Comparison of ENCODE assay signal across 1 cellular context in genomic region chr5:112976432-112977309, GRCh38.
TF ChIP-seq lines count a peak whose summit lies in the region.

Gene DCP2 (plus strand): TSS chr5:112976798. CDS start chr5:112976934, 136 bp downstream.

TF ChIP-seq in HepG2, 621 proteins besides CTCF, POLR2A, EP300 and RAD21 (continued from another document and continues in another):
- no peak for TF ChIP-seq ZNF644 (CRISPR knock-in tag; IDR thresholded peaks at IDR 0.05; ENCODE audit: low read depth)
- no peak for TF ChIP-seq ARID2 (CRISPR knock-in tag; IDR thresholded peaks at IDR 0.05; ENCODE audit: borderline replicate concordance)
- TF ChIP-seq ZNF256 (CRISPR knock-in tag; conservative IDR thresholded peaks at IDR 0.05): no peak
- peak; percentile 46 for TF ChIP-seq MED1 (CRISPR knock-in tag; IDR thresholded peaks at IDR 0.05)
- TF ChIP-seq KDM6A (CRISPR knock-in tag; IDR thresholded peaks at IDR 0.05; ENCODE audit: low read depth): no peak
- TF ChIP-seq SMYD3 (CRISPR knock-in tag; IDR thresholded peaks at IDR 0.05): no peak
- TF ChIP-seq ZNF660 (CRISPR knock-in tag; IDR thresholded peaks at IDR 0.05; ENCODE audit: borderline replicate concordance, low read depth): no peak
- TF ChIP-seq CHCHD3 (CRISPR knock-in tag; IDR thresholded peaks at IDR 0.05): no peak
- no peak for TF ChIP-seq CEBPZ (IDR thresholded peaks at IDR 0.05; ENCODE audit: low read length)
- TF ChIP-seq NCOA1 (CRISPR knock-in tag; IDR thresholded peaks at IDR 0.05): no peak
- TF ChIP-seq ZSCAN21 (CRISPR knock-in tag; IDR thresholded peaks at IDR 0.05; ENCODE audit: borderline replicate concordance): no peak
- TF ChIP-seq CBFB (CRISPR knock-in tag; IDR thresholded peaks at IDR 0.05): no peak
- TF ChIP-seq RFX1 (IDR thresholded peaks at IDR 0.05): no peak
- no peak for TF ChIP-seq TRIM24 (CRISPR knock-in tag; IDR thresholded peaks at IDR 0.05)
- TF ChIP-seq CERS6 (CRISPR knock-in tag; IDR thresholded peaks at IDR 0.05): no peak
- peak; percentile 32; the same call in 1 of the 2 replicates for TF ChIP-seq FOSL2 (CRISPR knock-in tag; IDR thresholded peaks at IDR 0.05)
- TF ChIP-seq ZMYM3 (CRISPR knock-in tag; IDR thresholded peaks at IDR 0.05): no peak
- TF ChIP-seq ZBED4 (CRISPR knock-in tag; IDR thresholded peaks at IDR 0.05; ENCODE audit: borderline replicate concordance): peak; percentile 65
- peak; percentile 89 for TF ChIP-seq GATAD1 (CRISPR knock-in tag; IDR thresholded peaks at IDR 0.05)
- no peak; the same call in 1 of the 2 replicates for TF ChIP-seq MXD3 (CRISPR knock-in tag; IDR thresholded peaks at IDR 0.05)
- TF ChIP-seq SP5 (CRISPR knock-in tag; IDR thresholded peaks at IDR 0.05; ENCODE audit: borderline replicate concordance, low read depth): 0 out of 2 replicates have a peak, but pooled peaks have one; percentile 64
- TF ChIP-seq SAFB2 (CRISPR knock-in tag; IDR thresholded peaks at IDR 0.05; ENCODE audit: borderline replicate concordance, low read depth): no peak; the same call in 1 of the 2 replicates
- TF ChIP-seq NFYC (CRISPR knock-in tag; IDR thresholded peaks at IDR 0.05): peak; percentile 98
- no peak for TF ChIP-seq CSRNP1 (CRISPR knock-in tag; IDR thresholded peaks at IDR 0.05)
- TF ChIP-seq ZNF670 (CRISPR knock-in tag; IDR thresholded peaks at IDR 0.05; ENCODE audit: borderline replicate concordance): peak; percentile 54; the same call in 1 of the 2 replicates
- no peak for TF ChIP-seq ZNF512B (CRISPR knock-in tag; IDR thresholded peaks at IDR 0.05; ENCODE audit: borderline replicate concordance)
- TF ChIP-seq ADNP (CRISPR knock-in tag; IDR thresholded peaks at IDR 0.05): no peak
- no peak for TF ChIP-seq MAZ (IDR thresholded peaks at IDR 0.05; ENCODE audit: borderline replicate concordance, low read depth, low read length)
- peak; percentile 60 for TF ChIP-seq MAZ (CRISPR knock-in tag; IDR thresholded peaks at IDR 0.05; ENCODE audit: low read depth)
- no peak for TF ChIP-seq REXO4 (CRISPR knock-in tag; IDR thresholded peaks at IDR 0.05; ENCODE audit: borderline replicate concordance)
- no peak for TF ChIP-seq NONO (IDR thresholded peaks at IDR 0.05)
- peak; percentile 53; the same call in 1 of the 2 replicates for TF ChIP-seq NONO (CRISPR knock-in tag; conservative IDR thresholded peaks at IDR 0.05)
- TF ChIP-seq ZNF841 (CRISPR knock-in tag; IDR thresholded peaks at IDR 0.05; ENCODE audit: borderline replicate concordance): 0 out of 2 replicates have a peak, but pooled peaks have one; percentile 56
- peak; percentile 32 for TF ChIP-seq AGO1 (IDR thresholded peaks at IDR 0.05; ENCODE audit: low read depth, low read length, poor library complexity, severe bottlenecking)
- no peak for TF ChIP-seq ZNF510 (CRISPR knock-in tag; IDR thresholded peaks at IDR 0.05; ENCODE audit: low read depth)
- no peak for TF ChIP-seq ZNF234 (CRISPR knock-in tag; conservative IDR thresholded peaks at IDR 0.05)
- peak; percentile 85; the same call in 1 of the 2 replicates for TF ChIP-seq ZNF879 (CRISPR knock-in tag; IDR thresholded peaks at IDR 0.05)
- TF ChIP-seq TEAD2 (CRISPR knock-in tag; IDR thresholded peaks at IDR 0.05): no peak
- no peak for TF ChIP-seq ZNF549 (CRISPR knock-in tag; IDR thresholded peaks at IDR 0.05)
- TF ChIP-seq DPF2 (CRISPR knock-in tag; IDR thresholded peaks at IDR 0.05; ENCODE audit: borderline replicate concordance, low read depth): no peak
- no peak for TF ChIP-seq NFIC (IDR thresholded peaks at IDR 0.05; ENCODE audit: low read length)
- TF ChIP-seq HNRNPL (IDR thresholded peaks at IDR 0.05; ENCODE audit: low read depth, low read length): no peak
- TF ChIP-seq ZNF777 (CRISPR knock-in tag; IDR thresholded peaks at IDR 0.05): peak; percentile 89
- no peak for TF ChIP-seq ZNF83 (CRISPR knock-in tag; IDR thresholded peaks at IDR 0.05; ENCODE audit: borderline replicate concordance)
- TF ChIP-seq NFE2L2 (IDR thresholded peaks at IDR 0.05; ENCODE audit: low read length): no peak
- TF ChIP-seq MATR3 (CRISPR knock-in tag; IDR thresholded peaks at IDR 0.05): no peak
- TF ChIP-seq GABPA (IDR thresholded peaks at IDR 0.05; ENCODE audit: low read depth, low read length): peak; percentile 38
- TF ChIP-seq GABPA (CRISPR knock-in tag; IDR thresholded peaks at IDR 0.05; ENCODE audit: low read depth): peak; percentile 75
- TF ChIP-seq ZNF337 (CRISPR knock-in tag; IDR thresholded peaks at IDR 0.05; ENCODE audit: borderline replicate concordance, low read depth): peak; percentile 58; the same call in 1 of the 2 replicates
- no peak for TF ChIP-seq ATM (IDR thresholded peaks at IDR 0.05; ENCODE audit: borderline replicate concordance)
- TF ChIP-seq PATZ1 (CRISPR knock-in tag; IDR thresholded peaks at IDR 0.05): peak; percentile 32
- TF ChIP-seq MEIS2 (CRISPR knock-in tag; IDR thresholded peaks at IDR 0.05): peak; percentile 64; the same call in 1 of the 2 replicates
- 0 out of 2 replicates have a peak, but pooled peaks have one; percentile 11 for TF ChIP-seq TEF (CRISPR knock-in tag; IDR thresholded peaks at IDR 0.05)
- TF ChIP-seq BORCS8-MEF2B (CRISPR knock-in tag; IDR thresholded peaks at IDR 0.05): peak; percentile 41
- peak; percentile 97 for TF ChIP-seq E2F1 (CRISPR knock-in tag; IDR thresholded peaks at IDR 0.05)
